ENCODE assay signal across 9 cellular contexts in the genomic region with DNA sequence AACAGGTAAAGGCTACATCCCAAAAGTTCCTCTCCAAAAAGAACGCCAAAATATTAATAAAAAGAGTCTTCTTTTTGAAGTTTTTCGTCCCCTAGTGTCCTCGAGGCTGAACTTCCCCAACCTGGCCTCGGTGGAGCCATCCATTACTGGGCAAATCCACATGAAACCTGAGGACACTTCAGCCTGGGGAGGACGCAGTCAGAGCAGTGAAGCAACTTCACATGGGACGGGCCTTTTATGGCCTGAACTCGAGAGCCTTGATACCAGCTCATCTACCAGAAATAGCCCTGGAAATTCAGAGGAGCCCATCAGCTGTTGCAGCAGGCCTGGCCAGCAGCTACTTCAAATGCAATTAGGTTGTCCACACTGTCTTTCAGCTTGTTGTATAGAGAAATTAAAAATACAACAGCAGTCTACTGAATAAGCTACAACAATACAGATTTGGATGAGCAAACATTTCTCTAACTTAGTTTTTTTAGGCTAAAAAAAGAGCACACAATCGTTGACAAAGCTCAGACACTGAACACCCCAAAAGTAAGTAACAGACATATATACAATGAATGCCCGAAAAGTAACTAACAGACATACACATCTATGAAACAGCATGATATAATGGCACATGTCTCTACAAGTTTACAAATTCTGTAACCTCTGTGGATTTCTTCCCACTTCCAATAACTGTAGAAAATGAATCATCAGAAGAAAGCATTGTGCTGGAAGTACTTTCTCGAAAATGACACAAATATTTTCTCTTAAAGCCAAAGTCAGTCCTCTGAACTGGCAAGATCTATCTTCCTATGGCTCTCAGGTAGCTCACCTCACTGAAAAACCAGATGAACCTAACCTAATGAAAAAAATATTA. TPM values are rescaled to one million over a fixed set of nuclear protein-coding genes. Genes with fewer than 3 reads are reported as not detected.
DNase-seq lines count a peak whose midpoint lies in the region; FAIRE-seq and TF ChIP-seq lines count a peak whose summit lies in the region.
"Had no signal": no experiment of that assay in that cellular context is flagged by ENCODE, and none has a peak within 500 bp of the region (broad histone marks: within the 10 kb centered on the region; RNA-seq: fewer than 3 reads in every experiment).

A gene with protein sequence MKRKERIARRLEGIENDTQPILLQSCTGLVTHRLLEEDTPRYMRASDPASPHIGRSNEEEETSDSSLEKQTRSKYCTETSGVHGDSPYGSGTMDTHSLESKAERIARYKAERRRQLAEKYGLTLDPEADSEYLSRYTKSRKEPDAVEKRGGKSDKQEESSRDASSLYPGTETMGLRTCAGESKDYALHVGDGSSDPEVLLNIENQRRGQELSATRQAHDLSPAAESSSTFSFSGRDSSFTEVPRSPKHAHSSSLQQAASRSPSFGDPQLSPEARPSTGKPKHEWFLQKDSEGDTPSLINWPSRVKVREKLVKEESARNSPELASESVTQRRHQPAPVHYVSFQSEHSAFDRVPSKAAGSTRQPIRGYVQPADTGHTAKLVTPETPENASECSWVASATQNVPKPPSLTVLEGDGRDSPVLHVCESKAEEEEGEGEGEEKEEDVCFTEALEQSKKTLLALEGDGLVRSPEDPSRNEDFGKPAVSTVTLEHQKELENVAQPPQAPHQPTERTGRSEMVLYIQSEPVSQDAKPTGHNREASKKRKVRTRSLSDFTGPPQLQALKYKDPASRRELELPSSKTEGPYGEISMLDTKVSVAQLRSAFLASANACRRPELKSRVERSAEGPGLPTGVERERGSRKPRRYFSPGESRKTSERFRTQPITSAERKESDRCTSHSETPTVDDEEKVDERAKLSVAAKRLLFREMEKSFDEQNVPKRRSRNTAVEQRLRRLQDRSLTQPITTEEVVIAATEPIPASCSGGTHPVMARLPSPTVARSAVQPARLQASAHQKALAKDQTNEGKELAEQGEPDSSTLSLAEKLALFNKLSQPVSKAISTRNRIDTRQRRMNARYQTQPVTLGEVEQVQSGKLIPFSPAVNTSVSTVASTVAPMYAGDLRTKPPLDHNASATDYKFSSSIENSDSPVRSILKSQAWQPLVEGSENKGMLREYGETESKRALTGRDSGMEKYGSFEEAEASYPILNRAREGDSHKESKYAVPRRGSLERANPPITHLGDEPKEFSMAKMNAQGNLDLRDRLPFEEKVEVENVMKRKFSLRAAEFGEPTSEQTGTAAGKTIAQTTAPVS (N-terminal part only) (minus strand): TSS at position 208 of the 862 bp plus-strand sequence. CDS start 79,913 bp downstream, outside the sequence.

- DNase-seq in Caki2 (ENCODE audit: low read depth): no peak
- DNase-seq in M059J (ENCODE audit: low read depth): peak; percentile 62
- DNase-seq in lung microvascular endothelial cell (ENCODE audit: low read depth in 2 of 2): peak; percentile 55 to 62
- peak; percentile 42 for DNase-seq in urothelium cell line (ENCODE audit: low spot score)
- no peak for DNase-seq in NCI-H2107 (lab: John Stamatoyannopoulos, UW)
- no peak for DNase-seq in MG63
- no peak for DNase-seq in OCI-LY7 (ENCODE audit: low spot score)

- no peaks in the 10 kb centered on the region for H3K9me2 ChIP-seq in OCI-LY7 (ENCODE audit: insufficient read depth, low read length)

- H2AFZ ChIP-seq in OCI-LY7 (ENCODE audit: low read length): no peak within 1 kb of the TSS

- no peaks in the 10 kb centered on the region for H4K20me1 ChIP-seq in OCI-LY7 (ENCODE audit: insufficient read depth, low read length)

- in situ Hi-C loops in Caki2 (cut with HindIII; ENCODE audit: low pct_unique_long_range_greater_than_20kb, low sequenced_read_pairs): no loop called here

- H3K4me3 ChIP-seq in ectodermal cell (ENCODE audit: insufficient read depth, low read depth, low read length) (no peak within 1 kb of the TSS), MG63 (no peak within 1 kb of the TSS), OCI-LY7 (ENCODE audit: low read depth, low read length, poor library complexity, severe bottlenecking) (no peak within 1 kb of the TSS)

- no peaks in the 10 kb centered on the region for H3K79me2 ChIP-seq in OCI-LY7 (ENCODE audit: insufficient read depth, low read depth, low read length)

- CTCF ChIA-PET in OCI-LY7 (lab: Charles Lee; ENCODE audit: unreplicated experiment): no interaction called here

- peak within 1 kb of the TSS; percentile 40 for H3K27ac ChIP-seq in ectodermal cell (ENCODE audit: insufficient read depth, low read depth, low read length, poor library complexity, severe bottlenecking)
- H3K27ac ChIP-seq in OCI-LY7 (ENCODE audit: low read depth, low read length, poor library complexity, severe bottlenecking): no peak within 1 kb of the TSS
- H3K27ac ChIP-seq: HL-60 had no signal

- no peak within 1 kb of the TSS for H3K4me2 ChIP-seq in OCI-LY7 (ENCODE audit: low read length)

- no peak for TF ChIP-seq CTCF in OCI-LY7 (conservative IDR thresholded peaks at IDR 0.05; ENCODE audit: low read length)

- FAIRE-seq in urothelium cell line (lab: Jason Lieb, UNC): peak; percentile 46

- H3K9me3 ChIP-seq in ectodermal cell (ENCODE audit: control insufficient read depth, low read length) (no peaks in the 10 kb centered on the region), MG63 (no peaks in the 10 kb centered on the region), OCI-LY7 (ENCODE audit: low read length) (no peaks in the 10 kb centered on the region)

- no TSS peak for BruUV-seq in OCI-LY7 (replicated peaks; lab: Mats Ljungman, UMichigan)

- peaks cover 21% of the 10 kb centered on the region for H3K4me1 ChIP-seq in ectodermal cell (ENCODE audit: control insufficient read depth, insufficient read depth, low read length)
- no peaks in the 10 kb centered on the region for H3K4me1 ChIP-seq in OCI-LY7 (ENCODE audit: insufficient read depth, low read length, poor library complexity, severe bottlenecking)

- H3K27me3 ChIP-seq in ectodermal cell (ENCODE audit: control insufficient read depth, insufficient read depth, low read length, poor library complexity, severe bottlenecking) (no peaks in the 10 kb centered on the region), MG63 (no peaks in the 10 kb centered on the region)

- POLR2A ChIA-PET in OCI-LY7 (lab: Charles Lee): interaction anchor here (1.0 kb wide), 1 partner anchor 11 kb away, joined by 5 read pairs; no protein-coding TSS in a partner anchor

- intact Hi-C loops in OCI-LY7 (cut with micrococcal nuclease; ENCODE audit: unreplicated experiment): no loop called here

- 52 to 58% methylated on average over 10 of the region's 10 CpGs for WGBS in ectodermal cell, 2 experiments

- H3K36me3 ChIP-seq in ectodermal cell (ENCODE audit: control insufficient read depth, insufficient read depth, low read length): peaks cover 2% of the 10 kb centered on the region
- H3K36me3 ChIP-seq in MG63: no peaks in the 10 kb centered on the region
- no peaks in the 10 kb centered on the region for H3K36me3 ChIP-seq in OCI-LY7 (ENCODE audit: insufficient read depth, low read length)

RNA-seq across cellular contexts. Expression of the gene that starts here (rescaled TPM):
- total RNA-seq in Caki2 (2014; rRNA removed; shearing (Covaris generic); ENCODE audit: low replicate concordance): 59.4 and 65.4 TPM in 2 replicates
- total RNA-seq in M059J (2014; rRNA removed; shearing (Covaris generic)): 0.84 and 0.94 TPM in 2 replicates
- 31.9 TPM for polyA plus RNA-seq in ectodermal cell (2013, experiment 1 of 4)
- 31.4 TPM for polyA plus RNA-seq in ectodermal cell (2013, experiment 2 of 4)
- 35.4 TPM for polyA plus RNA-seq in ectodermal cell (2013, experiment 3 of 4)
- 26.7 TPM for polyA plus RNA-seq in ectodermal cell (2013, experiment 4 of 4)
- 56.2 and 62.3 TPM in 2 replicates for total RNA-seq in lung microvascular endothelial cell
- 2.3 and 5.6 TPM in 2 replicates for total RNA-seq in MG63 (2014; rRNA removed; shearing (Covaris generic); ENCODE audit: low replicate concordance)
- total RNA-seq in OCI-LY7 (2014; rRNA removed; shearing (Covaris generic)): 0.47 and 0.67 TPM in 2 replicates
- 0.68 and 1.5 TPM in 2 replicates for total RNA-seq in OCI-LY7 (2022)

Comparison
In these comparisons a context has a peak if more than half of its experiments do, and no peak if none do; other contexts are left out.
1. Peak in DNase-seq in M059J; RNA of the gene not detected or under 1 TPM.
2. DNase-seq: peak in lung microvascular endothelial cell (2 of 2) and urothelium cell line (single experiment); none in Caki2 (single experiment), NCI-H2107 (single experiment), MG63 (single experiment) and OCI-LY7 (single experiment).